16 cellular contexts compared by ENCODE assay signal in genomic region chr5:89168766-89169165, GRCh38.
DNase-seq lines count a peak whose midpoint lies in the region; ATAC-seq and TF ChIP-seq lines count a peak whose summit lies in the region.
"Had no signal": no experiment of that assay in that cellular context is flagged by ENCODE, and none has a peak within 500 bp of the region (broad histone marks: within the 10 kb centered on the region; RNA-seq: fewer than 3 reads in every experiment).

No MANE protein-coding gene starts in this region.

- H3K9me3 Mint-ChIP-seq in activated CD4-positive, alpha-beta memory T cell treated with anti-CD3 and anti-CD28 coated beads, Interleukin-2, amount 10 ng/mL, durations not matched to agents 7 days and 5 days, result peaks cover 5% of the 10 kb centered on the region

- H3K4me1 ChIP-seq in mammary epithelial cell (ENCODE audit: insufficient read depth, low read length), result no peaks in the 10 kb centered on the region
- H3K4me1 ChIP-seq: prostate gland had no signal

- H2AFZ ChIP-seq in mammary epithelial cell (ENCODE audit: low read depth, low read length), result no peak overlapping the region

- H3K27me3 Mint-ChIP-seq in activated CD4-positive, alpha-beta memory T cell treated with anti-CD3 and anti-CD28 coated beads, Interleukin-2, amount 10 ng/mL, durations not matched to agents 7 days and 5 days, result no peaks in the 10 kb centered on the region
- H3K27me3 Mint-ChIP-seq: activated naive CD4-positive, alpha-beta T cell treated with anti-CD3 and anti-CD28 coated beads, Interleukin-2, amount 50 U/mL, for 24 hours had no signal

- no peaks in the 10 kb centered on the region for H3K9me3 ChIP-seq in mammary epithelial cell (replicated peaks; ENCODE audit: insufficient read depth, low read length)
- H3K9me3 ChIP-seq: prostate gland had no signal

- no peak overlapping the region for H3K4me2 ChIP-seq in mammary epithelial cell (ENCODE audit: insufficient read depth, low read depth, low read length)

- no peaks in the 10 kb centered on the region for H3K36me3 Mint-ChIP-seq in activated CD4-positive, alpha-beta memory T cell treated with anti-CD3 and anti-CD28 coated beads, Interleukin-2, amount 10 ng/mL, durations not matched to agents 7 days and 5 days (ENCODE audit: low read depth)
- H3K36me3 Mint-ChIP-seq: activated naive CD4-positive, alpha-beta T cell treated with anti-CD3 and anti-CD28 coated beads, Interleukin-2, amount 50 U/mL, for 24 hours had no signal

- H3K36me3 ChIP-seq in mammary epithelial cell (ENCODE audit: insufficient read depth, low read length), result no peaks in the 10 kb centered on the region
- H3K36me3 ChIP-seq: prostate gland had no signal

- dilution Hi-C loops in mammary epithelial cell (cut with HindIII; ENCODE audit: low sequenced_read_pairs), result no loop called here

- POLR2A ChIA-PET in activated CD4-positive, alpha-beta memory T cell treated with anti-CD3 and anti-CD28 coated beads, Interleukin-2, amount 10 ng/mL, durations not matched to agents 7 days and 5 days (lab: Charles Lee), result no interaction called here

- H3K4me3 Mint-ChIP-seq in activated CD4-positive, alpha-beta memory T cell treated with anti-CD3 and anti-CD28 coated beads, Interleukin-2, amount 10 ng/mL, durations not matched to agents 7 days and 5 days, result no peak overlapping the region
- H3K4me3 Mint-ChIP-seq: activated naive CD4-positive, alpha-beta T cell treated with anti-CD3 and anti-CD28 coated beads, Interleukin-2, amount 50 U/mL, for 24 hours had no signal

- intact Hi-C loops in mammary epithelial cell (cut with micrococcal nuclease), result no loop called here

- no peak overlapping the region for H3K27ac ChIP-seq in mammary epithelial cell (ENCODE audit: insufficient read depth, low read depth, low read length)
- H3K27ac ChIP-seq: prostate gland had no signal

- no peak overlapping the region for H3K9ac ChIP-seq in mammary epithelial cell (ENCODE audit: insufficient read depth, low read length)

- no TSS peak for BruUV-seq in mammary epithelial cell (replicated peaks; lab: Mats Ljungman, UMichigan)

- H3K4me1 Mint-ChIP-seq in activated CD4-positive, alpha-beta memory T cell treated with anti-CD3 and anti-CD28 coated beads, Interleukin-2, amount 10 ng/mL, durations not matched to agents 7 days and 5 days, result no peaks in the 10 kb centered on the region
- H3K4me1 Mint-ChIP-seq: activated naive CD4-positive, alpha-beta T cell treated with anti-CD3 and anti-CD28 coated beads, Interleukin-2, amount 50 U/mL, for 24 hours had no signal

- TF ChIP-seq CTCF in mammary epithelial cell (conservative IDR thresholded peaks at IDR 0.05 in 1 of 2, IDR thresholded peaks at IDR 0.05 in 1 of 2; ENCODE audit: extremely low read depth in 1 of 2, insufficient read depth in 1 of 2, low read depth in 1 of 2, low read length in 2 of 2), result no peak

- H4K20me1 ChIP-seq in mammary epithelial cell (ENCODE audit: insufficient read depth, low read length), result no peaks in the 10 kb centered on the region

- no peak overlapping the region for H3K4me3 ChIP-seq in mammary epithelial cell (replicated peaks in 1 of 3; ENCODE audit: insufficient read depth in 1 of 3, low read depth in 2 of 3, low read length in 3 of 3)
- H3K4me3 ChIP-seq: prostate gland had no signal

- DNase-seq in Kasumi-1 (lab: John Stamatoyannopoulos, UW) (no peak), hippocampal formation (lab: John Stamatoyannopoulos, UW) (no peak), mammary epithelial cell (no peak)
- no peak for DNase-seq in activated CD4-positive, alpha-beta memory T cell treated with anti-CD3 and anti-CD28 coated beads, Interleukin-2, amount 10 ng/mL, durations not matched to agents 7 days and 5 days
- DNase-seq: activated CD8-positive, alpha-beta memory T cell treated with anti-CD3 and anti-CD28 coated beads for 24 hours; NCI-H510A treated with DMSO at 0.1 percent for 48 hours; stimulated activated CD4-positive, alpha-beta T cell treated with anti-CD3 and anti-CD28 coated beads, Interleukin-2, amount 100 ng/mL, for 24 hours; stimulated activated naive CD4-positive, alpha-beta T cell had no signal

- ATAC-seq in GM18502 (IDR thresholded peaks at IDR 0.05; ENCODE audit: poor library complexity, unreplicated experiment) (peak; percentile 90), GM19463 (IDR thresholded peaks at IDR 0.05; ENCODE audit: unreplicated experiment) (peak; percentile 91), HG02840 (IDR thresholded peaks at IDR 0.05; ENCODE audit: low FRiP score, unreplicated experiment) (peak; percentile 86), HG03469 (IDR thresholded peaks at IDR 0.05; ENCODE audit: unreplicated experiment) (peak; percentile 92)
- ATAC-seq: esophagus mucosa, Right ventricle myocardium inferior had no signal

- H3K27me3 ChIP-seq in mammary epithelial cell (ENCODE audit: insufficient read depth, low read length), result no peaks in the 10 kb centered on the region

- CTCF ChIA-PET in activated CD4-positive, alpha-beta memory T cell treated with anti-CD3 and anti-CD28 coated beads, Interleukin-2, amount 10 ng/mL, durations not matched to agents 7 days and 5 days (lab: Charles Lee), result no interaction called here
- CTCF ChIA-PET in mammary epithelial cell (lab: Charles Lee; ENCODE audit: low non-redundant PET), result no interaction called here

- in situ Hi-C loops in mammary epithelial cell (cut with MboI; ENCODE audit: low sequenced_read_pairs in 2 of 2), result no loop called here

- no peaks in the 10 kb centered on the region for H3K79me2 ChIP-seq in mammary epithelial cell (ENCODE audit: insufficient read depth, low read length)

- WGBS in mammary epithelial cell (ENCODE audit: low coverage, missing lambda C conversion rate), result 74% methylated on average over 3 of the region's 3 CpGs

- no peak overlapping the region for H3K27ac Mint-ChIP-seq in activated CD4-positive, alpha-beta memory T cell treated with anti-CD3 and anti-CD28 coated beads, Interleukin-2, amount 10 ng/mL, durations not matched to agents 7 days and 5 days
- H3K27ac Mint-ChIP-seq: activated naive CD4-positive, alpha-beta T cell treated with anti-CD3 and anti-CD28 coated beads, Interleukin-2, amount 50 U/mL, for 24 hours had no signal
